In the genomic region with DNA sequence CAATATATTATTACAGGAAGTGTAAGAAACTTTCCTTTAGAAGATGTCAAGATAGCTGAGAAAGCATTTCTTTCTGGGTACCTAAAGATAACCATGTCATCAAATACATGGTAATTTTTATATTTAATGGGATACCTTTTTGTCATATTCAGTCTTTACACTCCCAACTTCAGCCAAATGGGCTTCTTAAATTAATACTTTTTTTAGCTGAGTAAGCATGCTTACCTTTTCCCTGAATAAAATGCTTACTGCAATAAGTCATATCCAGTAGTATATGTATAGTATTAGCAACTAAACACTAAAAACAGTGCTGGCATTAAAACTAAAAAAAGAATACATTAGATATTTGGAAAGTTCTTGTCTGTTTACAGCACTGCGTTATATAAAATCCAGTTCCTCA, we compare ENCODE assay signal across 24 cellular contexts. TPM values are rescaled to one million over a fixed set of nuclear protein-coding genes. Genes with fewer than 3 reads are reported as not detected.
"Had no signal": no experiment of that assay in that cellular context is flagged by ENCODE, and none has a peak within 500 bp of the region (broad histone marks: within the 10 kb centered on the region; RNA-seq: fewer than 3 reads in every experiment).

No MANE protein-coding gene starts in this region.

- H3K27ac ChIP-seq: RWPE1 had no signal

- DNase-seq: KBM-7, MV-4-11, NCI-H1048, NCI-H1105, NCI-H1417, NCI-H1436 treated with DMSO at 0.1 percent for 48 hours, NCI-H1694, NCI-H187 treated with DMSO at 0.1 percent for 48 hours, NCI-H2029 treated with DMSO at 0.1 percent for 48 hours, NCI-H2171 treated with DMSO at 0.1 percent for 48 hours, NCI-H345, NCI-H446 treated with DMSO at 0.1 percent for 48 hours, NCI-H510A treated with DMSO at 0.1 percent for 48 hours, NCI-H526 treated with DMSO at 0.1 percent for 48 hours, NCI-H774, SHP77, SK-N-SH had no signal

- ATAC-seq: Panc1 had no signal

- H3K9me3 ChIP-seq: SK-N-SH had no signal

- H3K9ac ChIP-seq: SK-N-SH had no signal

- H3K9me2 ChIP-seq: SK-N-SH had no signal

- H3K4me2 ChIP-seq: SK-N-SH had no signal

RNA-seq across cellular contexts. Expression of a gene that starts 17.4 kb away (rescaled TPM):
- total RNA-seq: HT-29, LHCN-M2, MCF 10A, SK-MEL-5 had no signal
- polyA plus RNA-seq: IgD-negative memory B cell, SK-N-SH had no signal
